In genomic region chr15:72155021-72155621, GRCh38 we compare ENCODE assay signal across 1 cellular context.
TF ChIP-seq lines count a peak whose summit lies in the region.

No MANE protein-coding gene starts in this region.

TF ChIP-seq in endothelial cell of umbilical vein, 7 proteins besides CTCF, POLR2A, EP300 and RAD21:
- TF ChIP-seq GATA2 (IDR thresholded peaks at IDR 0.05; ENCODE audit: insufficient read depth, insufficient read length, low read depth, low read length) = no peak
- TF ChIP-seq EZH2 (IDR thresholded peaks at IDR 0.05; ENCODE audit: borderline replicate concordance, low read depth, low read length, severe bottlenecking) = no peak
- TF ChIP-seq MYC (IDR thresholded peaks at IDR 0.05; ENCODE audit: low read depth, low read length) = no peak
- TF ChIP-seq POLR2AphosphoS5 (IDR thresholded peaks at IDR 0.05; ENCODE audit: insufficient read depth, low read depth, low read length) = no peak
- no peak for TF ChIP-seq JUN (IDR thresholded peaks at IDR 0.05; ENCODE audit: borderline replicate concordance, insufficient read depth, insufficient read length, low read depth)
- no peak for TF ChIP-seq FOS (IDR thresholded peaks at IDR 0.05; ENCODE audit: borderline replicate concordance, insufficient read depth, low read length)
- TF ChIP-seq MAX (IDR thresholded peaks at IDR 0.05; ENCODE audit: insufficient read depth, insufficient read length) = no peak
